Comparison of ENCODE assay signal across 27 cellular contexts in the genomic region with DNA sequence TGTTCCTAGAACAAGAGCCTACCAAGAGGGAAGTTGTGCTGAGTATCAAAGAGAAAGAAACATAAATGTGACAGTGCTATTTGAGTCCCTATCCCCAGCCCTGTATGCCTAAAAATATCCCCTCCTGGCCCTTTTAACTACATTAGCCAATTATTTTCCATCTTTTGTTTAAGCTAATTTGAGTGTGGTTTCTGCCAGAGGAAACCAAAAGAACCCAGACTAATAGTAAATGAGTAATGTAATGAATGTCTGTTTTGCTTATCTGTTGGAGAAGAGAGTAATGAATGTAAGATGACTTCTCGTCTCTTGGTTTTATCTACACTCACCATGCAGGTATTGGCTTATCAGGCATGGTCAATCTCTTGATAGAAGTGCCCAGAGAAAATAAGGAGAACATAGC.
"Had no signal": no experiment of that assay in that cellular context is flagged by ENCODE, and none has a peak within 500 bp of the region (broad histone marks: within the 10 kb centered on the region; RNA-seq: fewer than 3 reads in every experiment).

No MANE protein-coding gene starts in this region.

- H3K9me3 Mint-ChIP-seq: activated CD4-positive, alpha-beta memory T cell treated with anti-CD3 and anti-CD28 coated beads for 36 hours; activated naive CD4-positive, alpha-beta T cell treated with anti-CD3 and anti-CD28 coated beads, Interleukin-2, amount 10 ng/mL, durations not matched to agents 7 days and 5 days; activated naive CD8-positive, alpha-beta T cell treated with anti-CD3 and anti-CD28 coated beads, Interleukin-2, amount 10 ng/mL, durations not matched to agents 7 days and 5 days; activated T-helper 1 cell treated with anti-CD3 and anti-CD28 coated beads, Interleukin-12 subunit alpha, Interleukin-12 subunit beta, Interleukin-2, Interleukin-4 antibody, amounts not matched to agents 30 ng/mL and 10 ng/mL and 1 ng/mL, durations not matched to agents 14 hours and 24 hours and 36 hours; immature natural killer cell; natural killer cell treated with Interleukin-12 subunit alpha and Interleukin-12 subunit beta and Interleukin-15 and Interleukin-18, amount 100 ng/mL, for 72 hours; type B pancreatic cell had no signal

- H3K4me1 Mint-ChIP-seq: activated naive CD8-positive, alpha-beta T cell treated with anti-CD3 and anti-CD28 coated beads, Interleukin-2, amount 10 ng/mL, durations not matched to agents 7 days and 5 days; immature natural killer cell had no signal

- H3K36me3 Mint-ChIP-seq: activated CD4-positive, alpha-beta memory T cell treated with anti-CD3 and anti-CD28 coated beads for 36 hours; activated naive CD8-positive, alpha-beta T cell treated with anti-CD3 and anti-CD28 coated beads, Interleukin-2, amount 10 ng/mL, durations not matched to agents 7 days and 5 days; immature natural killer cell; type B pancreatic cell had no signal

- H3K27ac Mint-ChIP-seq: activated CD4-positive, alpha-beta memory T cell treated with anti-CD3 and anti-CD28 coated beads for 36 hours; activated naive CD4-positive, alpha-beta T cell treated with anti-CD3 and anti-CD28 coated beads, Interleukin-2, amount 10 ng/mL, durations not matched to agents 7 days and 5 days; activated naive CD8-positive, alpha-beta T cell treated with anti-CD3 and anti-CD28 coated beads, Interleukin-2, amount 10 ng/mL, durations not matched to agents 7 days and 5 days; activated T-helper 1 cell treated with anti-CD3 and anti-CD28 coated beads, Interleukin-12 subunit alpha, Interleukin-12 subunit beta, Interleukin-2, Interleukin-4 antibody, amounts not matched to agents 30 ng/mL and 10 ng/mL and 1 ng/mL, durations not matched to agents 14 hours and 24 hours and 36 hours; immature natural killer cell; natural killer cell treated with Interleukin-12 subunit alpha and Interleukin-12 subunit beta and Interleukin-15 and Interleukin-18, amount 100 ng/mL, for 72 hours; T-helper 17 cell; type B pancreatic cell had no signal

- H3K27me3 Mint-ChIP-seq: activated CD4-positive, alpha-beta memory T cell treated with anti-CD3 and anti-CD28 coated beads for 36 hours; activated naive CD4-positive, alpha-beta T cell treated with anti-CD3 and anti-CD28 coated beads, Interleukin-2, amount 10 ng/mL, durations not matched to agents 7 days and 5 days; T-helper 17 cell; type B pancreatic cell had no signal

- H3K4me3 Mint-ChIP-seq: activated CD4-positive, alpha-beta memory T cell treated with anti-CD3 and anti-CD28 coated beads for 36 hours; activated naive CD4-positive, alpha-beta T cell treated with anti-CD3 and anti-CD28 coated beads, Interleukin-2, amount 10 ng/mL, durations not matched to agents 7 days and 5 days; activated naive CD8-positive, alpha-beta T cell treated with anti-CD3 and anti-CD28 coated beads, Interleukin-2, amount 10 ng/mL, durations not matched to agents 7 days and 5 days; activated T-helper 1 cell treated with anti-CD3 and anti-CD28 coated beads, Interleukin-12 subunit alpha, Interleukin-12 subunit beta, Interleukin-2, Interleukin-4 antibody, amounts not matched to agents 30 ng/mL and 10 ng/mL and 1 ng/mL, durations not matched to agents 14 hours and 24 hours and 36 hours; immature natural killer cell; natural killer cell treated with Interleukin-12 subunit alpha and Interleukin-12 subunit beta and Interleukin-15 and Interleukin-18, amount 100 ng/mL, for 72 hours; T-helper 17 cell; type B pancreatic cell had no signal

- DNase-seq: activated CD4-positive, alpha-beta memory T cell treated with anti-CD3 and anti-CD28 coated beads for 36 hours; activated CD4-positive, alpha-beta T cell treated with anti-CD3 and anti-CD28 coated beads for 48 hours; activated CD8-positive, alpha-beta memory T cell treated with anti-CD3 and anti-CD28 coated beads, Interleukin-2, amount 50 U/mL, for 4 hours; activated gamma-delta T cell; activated naive CD4-positive, alpha-beta T cell treated with anti-CD3 and anti-CD28 coated beads, Interleukin-2, amount 10 ng/mL, durations not matched to agents 7 days and 5 days; activated naive CD8-positive, alpha-beta T cell treated with anti-CD3 and anti-CD28 coated beads, Interleukin-2, amount 10 ng/mL, durations not matched to agents 7 days and 5 days; activated T-cell treated with anti-CD3 and anti-CD28 coated beads, Interleukin-2, amount 50 U/mL, for 1 hour; amniotic stem cell; caudate nucleus; foreskin fibroblast; heart left ventricle; hypothalamus; immature natural killer cell; kidney; left colon; mammary epithelial cell; stimulated activated CD4-positive, alpha-beta T cell treated with anti-CD3 and anti-CD28 coated beads, Interleukin-15, amount 100 ng/mL, for 24 hours; stimulated activated CD4-positive, alpha-beta T cell treated with anti-CD3 and anti-CD28 coated beads, Interleukin-2, amount 100 ng/mL, for 24 hours; stimulated activated naive CD4-positive, alpha-beta T cell treated with Interleukin-2 at 50 U/mL for 16 hours; T-helper 17 cell; T1000; WERI-Rb-1 had no signal

- ATAC-seq: activated CD4-positive, CD25-positive, alpha-beta regulatory T cell treated with anti-CD3 and anti-CD28 coated beads, Interleukin-2, amount 50 U/mL, for 24 hours; esophagus mucosa; heart left ventricle; left colon; natural killer cell treated with Interleukin-12 subunit alpha and Interleukin-12 subunit beta and Interleukin-15 and Interleukin-18, amount 100 ng/mL, for 72 hours; T-helper 17 cell had no signal
